ENCODE assay signal across 21 cellular contexts in the genomic region with DNA sequence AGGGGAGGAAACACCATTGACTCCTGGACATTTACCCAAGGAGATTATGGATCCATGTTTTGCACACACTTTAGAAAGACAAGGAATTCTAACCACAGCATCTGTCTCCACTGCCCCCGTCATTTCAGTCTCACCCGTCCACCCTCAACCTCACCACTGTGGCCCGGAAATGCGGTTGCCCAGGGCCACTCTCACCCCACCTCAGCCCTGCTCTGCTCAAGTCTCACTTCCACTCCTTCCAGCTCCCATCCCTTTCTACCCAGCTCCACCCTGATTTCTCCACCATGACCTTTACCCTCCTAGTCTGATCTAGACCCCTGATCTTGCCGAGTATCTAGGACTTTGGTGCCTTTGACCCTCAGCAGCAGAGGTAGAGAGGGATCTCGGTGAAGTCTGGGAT. TPM values are rescaled to one million over a fixed set of nuclear protein-coding genes. Genes with fewer than 3 reads are reported as not detected.
"Had no signal": no experiment of that assay in that cellular context is flagged by ENCODE, and none has a peak within 500 bp of the region (broad histone marks: within the 10 kb centered on the region; RNA-seq: fewer than 3 reads in every experiment).

No MANE protein-coding gene starts in this region.

- H3K27me3 ChIP-seq: SJSA1 had no signal

- H3K4me3 ChIP-seq: SJSA1, SK-N-MC had no signal

- H3K27ac ChIP-seq: HL-60, SK-N-MC had no signal

- DNase-seq: Kasumi-1; KG1; MM.1S; NCI-H1092 treated with DMSO at 0.1 percent for 48 hours; NCI-H1417; NCI-H1436 treated with DMSO at 0.1 percent for 48 hours; NCI-H1694; NCI-H187 treated with DMSO at 0.1 percent for 48 hours; NCI-H2029 treated with DMSO at 0.1 percent for 48 hours; NCI-H345; NCI-H446 treated with DMSO at 0.1 percent for 48 hours; NCI-H510A treated with DMSO at 0.1 percent for 48 hours; NCI-H526; NK-92 treated with Interleukin-12 subunit alpha and Interleukin-12 subunit beta, amount 100 ng/mL, for 24 hours; SHP77 treated with DMSO at 0.1 percent for 48 hours had no signal

- ATAC-seq: Panc1, Right ventricle myocardium inferior had no signal

- H3K9me3 ChIP-seq: SJSA1 had no signal

- H3K36me3 ChIP-seq: SJSA1 had no signal

RNA-seq across cellular contexts. Expression of gene KCNIP1, which starts 7.2 kb away (rescaled TPM):
- total RNA-seq: Right ventricle myocardium inferior; T-helper 1 cell treated with Interleukin-12 subunit alpha and Interleukin-12 subunit beta and Interleukin-4 antibody, amounts not matched to agents 30 ng/mL and 1 ng/mL, for 36 hours had no signal
